Comparison of ENCODE assay signal across 22 cellular contexts in genomic region chr15:64285871-64286270, GRCh38.
A peak's percentile ranks its signal among the peaks of the same experiment; 100 is the strongest.
DNase-seq lines count a peak whose midpoint lies in the region; ATAC-seq, FAIRE-seq and TF ChIP-seq lines count a peak whose summit lies in the region.
"Had no signal": no experiment of that assay in that cellular context is flagged by ENCODE, and none has a peak within 500 bp of the region (broad histone marks: within the 10 kb centered on the region; RNA-seq: fewer than 3 reads in every experiment).

No MANE protein-coding gene starts in this region.

- H3K4me1 ChIP-seq in H9 (ENCODE audit: insufficient read depth, low read length): no peaks in the 10 kb centered on the region
- peaks cover 0 to 11% (median 8%) of the 10 kb centered on the region in 3 donors for H3K4me1 ChIP-seq in pancreas
- H3K4me1 ChIP-seq in prostate gland (replicated peaks): no peaks in the 10 kb centered on the region
- no peaks in the 10 kb centered on the region for H3K4me1 ChIP-seq in CD8-positive, alpha-beta T cell (ENCODE audit: insufficient read depth, low read length)
- H3K4me1 ChIP-seq: BLaER1 had no signal

- DNase-seq in H9 (no peak), NB4 (ENCODE audit: low read depth) (peak; percentile 6), nephron progenitor cell (no peak), DMS79 treated with DMSO at 0.1 percent for 48 hours (lab: John Stamatoyannopoulos, UW) (no peak), pancreas (no peak), prostate gland (ENCODE audit: low spot score) (no peak)
- DNase-seq in CD8-positive, alpha-beta T cell: no peak
- DNase-seq: ACHN; CD4-positive, alpha-beta T cell; GM23248; NCI-H2029 treated with DMSO at 0.1 percent for 48 hours; NCI-H226; NCI-H510A treated with DMSO at 0.1 percent for 48 hours; NCI-H774; NK-92 treated with Interleukin-12 subunit alpha and Interleukin-12 subunit beta, amount 100 ng/mL, for 24 hours; SJCRH30 had no signal

- no peak overlapping the region for H3K4me2 ChIP-seq in H9 (ENCODE audit: insufficient read depth, insufficient read length, low read length)
- H3K4me2 ChIP-seq: BLaER1, KMS-11 had no signal

- H3K23me2 ChIP-seq in H9 (ENCODE audit: insufficient read length, low read depth, low read length, poor library complexity, severe bottlenecking): no peaks in the 10 kb centered on the region

- H2BK5ac ChIP-seq in H9 (ENCODE audit: insufficient read length, low read length): no peak overlapping the region

- no peak overlapping the region for H3K18ac ChIP-seq in H9 (ENCODE audit: insufficient read length, low read depth, low read length)

- no peak overlapping the region for H4K8ac ChIP-seq in H9 (replicated peaks; ENCODE audit: insufficient read length, low read depth, low read length)

- H3K27ac Mint-ChIP-seq in H9 (peak overlapping the region in 2 of 3 experiments; percentile 2 to 8; a peak in 4 of 7 replicates), nephron progenitor cell (peak overlapping the region; percentile 61)
- H3K27ac Mint-ChIP-seq in dendritic cell treated with granulocyte-macrophage colony-stimulating factor and Interleukin-4, amounts not matched to agents 40 ng/mL and 50 ng/mL, for 4 days: peak overlapping the region; percentile 31
- no peak overlapping the region for H3K27ac Mint-ChIP-seq in CD8-positive, alpha-beta T cell
- H3K27ac Mint-ChIP-seq: CD4-positive, alpha-beta T cell had no signal

- no peak overlapping the region for H3K9ac ChIP-seq in H9 (ENCODE audit: extremely low read depth, insufficient read length, low read length)
- H3K9ac ChIP-seq: BLaER1, GM23248, KMS-11 had no signal

- no peak overlapping the region for H4K91ac ChIP-seq in H9 (ENCODE audit: insufficient read length, low read depth, low read length)

- H3K4me3 Mint-ChIP-seq in H9 (no peak overlapping the region), nephron progenitor cell (no peak overlapping the region)
- H3K4me3 Mint-ChIP-seq in dendritic cell treated with granulocyte-macrophage colony-stimulating factor and Interleukin-4, amounts not matched to agents 40 ng/mL and 50 ng/mL, for 4 days: no peak overlapping the region
- H3K4me3 Mint-ChIP-seq in CD8-positive, alpha-beta T cell: no peak overlapping the region
- H3K4me3 Mint-ChIP-seq: CD4-positive, alpha-beta T cell had no signal

- H4K5ac ChIP-seq in H9 (ENCODE audit: insufficient read length, low read depth, low read length): no peak overlapping the region

- H2AK5ac ChIP-seq in H9 (ENCODE audit: insufficient read length, low read length): no peak overlapping the region

- POLR2A ChIA-PET in CD8-positive, alpha-beta T cell (lab: Charles Lee): interaction anchor here (0.9 kb wide), 1 partner anchor 12 kb away, joined by 3 read pairs; no protein-coding TSS in a partner anchor

- peak overlapping the region; percentile 50 for H2BK12ac ChIP-seq in H9 (ENCODE audit: insufficient read length, low read depth, low read length)

- ATAC-seq in pancreas: no peak
- ATAC-seq in CD8-positive, alpha-beta T cell: no peak
- ATAC-seq: Panc1 had no signal

- no peak overlapping the region for H3K4ac ChIP-seq in H9 (ENCODE audit: low read depth, low read length)

- peaks cover 0 to 3% (median 0%) of the 10 kb centered on the region in 3 experiments; a peak in 3 of 7 replicates for H3K36me3 Mint-ChIP-seq in H9 (ENCODE audit: insufficient read depth in 1 of 3, low read depth in 3 of 3)
- H3K36me3 Mint-ChIP-seq in dendritic cell treated with granulocyte-macrophage colony-stimulating factor and Interleukin-4, amounts not matched to agents 40 ng/mL and 50 ng/mL, for 4 days (ENCODE audit: low read depth): peaks cover 4% of the 10 kb centered on the region
- H3K36me3 Mint-ChIP-seq in nephron progenitor cell (ENCODE audit: low read depth): peaks cover 5% of the 10 kb centered on the region
- peaks cover 7% of the 10 kb centered on the region for H3K36me3 Mint-ChIP-seq in CD8-positive, alpha-beta T cell

- no peak overlapping the region for H2BK120ac ChIP-seq in H9 (ENCODE audit: low read depth, low read length, poor library complexity, severe bottlenecking)

- no peak overlapping the region for H2BK15ac ChIP-seq in H9 (ENCODE audit: low read depth, low read length)

- no peaks in the 10 kb centered on the region for H3K9me3 ChIP-seq in H9 (ENCODE audit: control insufficient read depth, low read depth, low read length)
- H3K9me3 ChIP-seq in pancreas: no peaks in the 10 kb centered on the region
- H3K9me3 ChIP-seq in prostate gland: no peaks in the 10 kb centered on the region
- H3K9me3 ChIP-seq in CD8-positive, alpha-beta T cell (ENCODE audit: low read length): no peaks in the 10 kb centered on the region
- H3K9me3 ChIP-seq: SJCRH30 had no signal

- no peak overlapping the region for H3T11ph ChIP-seq in H9 (ENCODE audit: low read length)

- H3K79me1 ChIP-seq in H9 (ENCODE audit: insufficient read depth, low read depth, low read length, poor library complexity, severe bottlenecking): peaks cover 2% of the 10 kb centered on the region

- H3K9me3 Mint-ChIP-seq in H9 (no peaks in the 10 kb centered on the region), nephron progenitor cell (no peaks in the 10 kb centered on the region)
- H3K9me3 Mint-ChIP-seq in dendritic cell treated with granulocyte-macrophage colony-stimulating factor and Interleukin-4, amounts not matched to agents 40 ng/mL and 50 ng/mL, for 4 days: no peaks in the 10 kb centered on the region
- no peaks in the 10 kb centered on the region for H3K9me3 Mint-ChIP-seq in CD8-positive, alpha-beta T cell
- H3K9me3 Mint-ChIP-seq: CD4-positive, alpha-beta T cell had no signal

- peaks cover 12 to 17% of the 10 kb centered on the region in 2 experiments for H3K4me1 Mint-ChIP-seq in H9
- H3K4me1 Mint-ChIP-seq in dendritic cell treated with granulocyte-macrophage colony-stimulating factor and Interleukin-4, amounts not matched to agents 40 ng/mL and 50 ng/mL, for 4 days (ENCODE audit: low read depth): peaks cover 20% of the 10 kb centered on the region
- peaks cover 7% of the 10 kb centered on the region for H3K4me1 Mint-ChIP-seq in nephron progenitor cell
- peaks cover 18% of the 10 kb centered on the region for H3K4me1 Mint-ChIP-seq in CD8-positive, alpha-beta T cell (ENCODE audit: low read depth)

- H3K4me3 ChIP-seq in NB4 (ENCODE audit: low read depth, low read length) (no peak overlapping the region), pancreas (no peak overlapping the region), prostate gland (no peak overlapping the region)
- H3K4me3 ChIP-seq in CD8-positive, alpha-beta T cell (ENCODE audit: low read depth, low read length): no peak overlapping the region
- H3K4me3 ChIP-seq: BLaER1, GM23248, SJCRH30 had no signal

- H2BK20ac ChIP-seq in H9 (ENCODE audit: low read depth, low read length, poor library complexity, severe bottlenecking): no peak overlapping the region

- H3K27me3 Mint-ChIP-seq in H9 (ENCODE audit: low read depth) (no peaks in the 10 kb centered on the region), nephron progenitor cell (ENCODE audit: low read depth, poor library complexity) (peaks cover 4% of the 10 kb centered on the region)
- no peaks in the 10 kb centered on the region for H3K27me3 Mint-ChIP-seq in dendritic cell treated with granulocyte-macrophage colony-stimulating factor and Interleukin-4, amounts not matched to agents 40 ng/mL and 50 ng/mL, for 4 days
- no peaks in the 10 kb centered on the region for H3K27me3 Mint-ChIP-seq in CD8-positive, alpha-beta T cell (ENCODE audit: low read depth)
- H3K27me3 Mint-ChIP-seq: CD4-positive, alpha-beta T cell had no signal

- no peak overlapping the region for H2AFZ ChIP-seq in H9 (ENCODE audit: low read length)
- H2AFZ ChIP-seq: GM23248 had no signal

- no peaks in the 10 kb centered on the region for H3K36me3 ChIP-seq in pancreas
- no peaks in the 10 kb centered on the region for H3K36me3 ChIP-seq in prostate gland
- H3K36me3 ChIP-seq in CD8-positive, alpha-beta T cell (ENCODE audit: insufficient read depth, low read length): no peaks in the 10 kb centered on the region

- CTCF ChIA-PET in CD8-positive, alpha-beta T cell (lab: Charles Lee): interaction anchor here (1.0 kb wide), 1 partner anchor 37 kb away, joined by 3 read pairs; no protein-coding TSS in a partner anchor

- no peak overlapping the region for H3K56ac ChIP-seq in H9 (ENCODE audit: insufficient read length, low read depth, low read length)

- H3K14ac ChIP-seq in H9 (ENCODE audit: insufficient read depth, low read length): no peak overlapping the region

- TF ChIP-seq CTCF in H9 (conservative IDR thresholded peaks at IDR 0.05): no peak
- no peak for TF ChIP-seq CTCF in NB4 (IDR thresholded peaks at IDR 0.05; ENCODE audit: low read depth, low read length)
- no peak for TF ChIP-seq CTCF in nephron progenitor cell (IDR thresholded peaks at IDR 0.05)
- no peak for TF ChIP-seq CTCF in pancreas (IDR thresholded peaks at IDR 0.05)
- no peak for TF ChIP-seq CTCF in prostate gland (IDR thresholded peaks at IDR 0.05)
- TF ChIP-seq CTCF in CD8-positive, alpha-beta T cell (IDR thresholded peaks at IDR 0.05): no peak

- H3K23ac ChIP-seq in H9 (ENCODE audit: insufficient read length, low read depth, low read length): no peak overlapping the region

- no peaks in the 10 kb centered on the region for H3K79me2 ChIP-seq in H9 (ENCODE audit: insufficient read depth, low read length)

- H3K27me3 ChIP-seq in H9 (ENCODE audit: insufficient read depth, low read length) (no peaks in the 10 kb centered on the region), pancreas (no peaks in the 10 kb centered on the region), prostate gland (replicated peaks; ENCODE audit: insufficient read depth) (no peaks in the 10 kb centered on the region)
- no peaks in the 10 kb centered on the region for H3K27me3 ChIP-seq in CD8-positive, alpha-beta T cell (ENCODE audit: insufficient read depth, low read length)
- H3K27me3 ChIP-seq: BLaER1, SJCRH30 had no signal

- no CpG with 5 or more reads among the region's 7 CpGs for WGBS in H9 (ENCODE audit: extremely low coverage, insufficient read length, low lambda C conversion rate)
- 80 to 84% methylated on average over 7 of the region's 7 CpGs for WGBS in pancreas, 2 donors
- WGBS in prostate gland: 70% methylated on average over 7 of the region's 7 CpGs

- TF ChIP-seq POLR2A in NB4 (IDR thresholded peaks at IDR 0.05; ENCODE audit: extremely low read depth, insufficient read length) (no peak), prostate gland (IDR thresholded peaks at IDR 0.05) (no peak)

- FAIRE-seq in pancreas (lab: Jason Lieb, UNC): no peak
- FAIRE-seq: GM12891 had no signal

- intact Hi-C loops in dendritic cell treated with granulocyte-macrophage colony-stimulating factor and Interleukin-4, amounts not matched to agents 40 ng/mL and 50 ng/mL, for 4 days (cut with micrococcal nuclease): no loop called here
- intact Hi-C loops in pancreas (cut with DNase I): no loop called here
- intact Hi-C loops in prostate gland (cut with DNase I): no loop called here
- intact Hi-C loops in CD8-positive, alpha-beta T cell (cut with DNase I, micrococcal nuclease): no loop called here

- no peaks in the 10 kb centered on the region for H4K20me1 ChIP-seq in H9 (ENCODE audit: control insufficient read depth, insufficient read depth, insufficient read length)
- H4K20me1 ChIP-seq: BLaER1 had no signal

- H3K27ac ChIP-seq in H9 (ENCODE audit: insufficient read length, low read depth, low read length): no peak overlapping the region
- no peak overlapping the region for H3K27ac ChIP-seq in pancreas
- H3K27ac ChIP-seq in prostate gland: no peak overlapping the region
- no peak overlapping the region for H3K27ac ChIP-seq in CD8-positive, alpha-beta T cell (ENCODE audit: low read depth, low read length)
- H3K27ac ChIP-seq: BLaER1, GM23248, HL-60, KMS-11, SJCRH30 had no signal
